8 cellular contexts compared by ENCODE assay signal in genomic region chr2:95165030-95165370, GRCh38. TPM values are rescaled to one million over a fixed set of nuclear protein-coding genes. Genes with fewer than 3 reads are reported as not detected.
DNase-seq lines count a peak whose midpoint lies in the region; ATAC-seq and TF ChIP-seq lines count a peak whose summit lies in the region.

No MANE protein-coding gene starts in this region.

- H3K36me3 ChIP-seq in adipocyte (ENCODE audit: control insufficient read depth, insufficient read depth, low read length, severe bottlenecking) (no peaks in the 10 kb centered on the region), upper lobe of left lung (no peaks in the 10 kb centered on the region)

- no peaks in the 10 kb centered on the region for H3K27me3 ChIP-seq in adipocyte (replicated peaks; ENCODE audit: control insufficient read depth, insufficient read depth, low read length)
- no peaks in the 10 kb centered on the region for H3K27me3 ChIP-seq in upper lobe of left lung

- TF ChIP-seq POLR2A in lower leg skin (IDR thresholded peaks at IDR 0.05) = no peak
- TF ChIP-seq POLR2A in upper lobe of left lung (IDR thresholded peaks at IDR 0.05) = no peak

- H3K9ac ChIP-seq in adipocyte (ENCODE audit: low read length) = peak overlapping the region; percentile 97

- H3K27ac ChIP-seq in upper lobe of left lung = peak overlapping the region; percentile 90 to 96 (median 93)

- 0 to 1% methylated on average over 9 of the region's 9 CpGs for WGBS in lower leg skin, 2 donors
- WGBS in upper lobe of left lung, 2 donors = 1 to 2% methylated on average over 7 to 9 of the region's 9 CpGs

- H3K9me3 ChIP-seq in adipocyte (ENCODE audit: control insufficient read depth, low read length) = no peaks in the 10 kb centered on the region
- H3K9me3 ChIP-seq in upper lobe of left lung = no peaks in the 10 kb centered on the region

- no peak for DNase-seq in adipocyte (ENCODE audit: low read depth)
- DNase-seq in lower leg skin (ENCODE audit: low spot score in 2 of 2) = no peak
- no peak for DNase-seq in upper lobe of left lung
- no peak for DNase-seq in LoVo (ENCODE audit: low spot score)
- no peak for DNase-seq in stimulated activated CD4-positive, alpha-beta T cell treated with anti-CD3 and anti-CD28 coated beads, Interleukin-12 subunit alpha, Interleukin-12 subunit beta, amount 100 ng/mL, for 4 hours
- DNase-seq in ecto neural progenitor cell (ENCODE audit: low spot score) = no peak

- H3K4me1 ChIP-seq in adipocyte (ENCODE audit: control insufficient read depth, insufficient read depth, low read length) = peaks cover 16% of the 10 kb centered on the region
- H3K4me1 ChIP-seq in upper lobe of left lung = peaks cover 12 to 27% (median 17%) of the 10 kb centered on the region in 4 donors

- H3K4me3 ChIP-seq in adipocyte (ENCODE audit: low read length) = peak overlapping the region; percentile 97
- H3K4me3 ChIP-seq in lower leg skin (ENCODE audit: low read depth, poor library complexity, severe bottlenecking) = peak overlapping the region; percentile 45
- H3K4me3 ChIP-seq in upper lobe of left lung = peak overlapping the region; percentile 49 to 94 (median 83)

- no peak for TF ChIP-seq CTCF in lower leg skin (IDR thresholded peaks at IDR 0.05)
- no peak for TF ChIP-seq CTCF in upper lobe of left lung (IDR thresholded peaks at IDR 0.05)

- intact Hi-C loops in lower leg skin (cut with DNase I; ENCODE audit: low total_unique reads) = no loop called here

- peak; percentile 12 for ATAC-seq in GM19043 (IDR thresholded peaks at IDR 0.05; ENCODE audit: low read depth, unreplicated experiment)
- ATAC-seq in HG03095 (IDR thresholded peaks at IDR 0.05; ENCODE audit: unreplicated experiment) = peak; percentile 7
- ATAC-seq in upper lobe of left lung (ENCODE audit: low FRiP score in 2 of 2) = no peak

- TF ChIP-seq EP300 in upper lobe of left lung (IDR thresholded peaks at IDR 0.05) = no peak

RNA-seq across cellular contexts. Expression of gene ZNF2, which starts 0.6 kb away (rescaled TPM):
- 1 to 10 TPM; 1.9 to 6.3 (median 3.1) TPM for total RNA-seq in lower leg skin
- 10 to 100 TPM in 1 of 6 donors, 1 to 10 TPM in 4, not detected in 1; 4.1 to 12.6 (median 4.5) TPM for total RNA-seq in upper lobe of left lung

RNA-seq across cellular contexts. Expression of gene ZNF514, which starts 5.4 kb away (rescaled TPM):
- total RNA-seq in lower leg skin (10 to 100 TPM in 3 of 4 donors, 1 to 10 TPM in 1; 6.2 to 20.5 (median 14.2) TPM), upper lobe of left lung (10 to 100 TPM; 12.5 to 49.2 (median 15.9) TPM)

RNA-seq across cellular contexts. Expression of gene ZNF892, which starts 42.3 kb away (rescaled TPM):
- total RNA-seq in lower leg skin (1 to 10 TPM; 1.2 to 3.7 (median 3.0) TPM), upper lobe of left lung (10 to 100 TPM in 2 of 6 donors, 1 to 10 TPM in 4; 2.4 to 13.6 (median 4.4) TPM)

RNA-seq across cellular contexts. Expression of gene MRPS5, which starts 43.4 kb away (rescaled TPM):
- total RNA-seq in lower leg skin (10 to 100 TPM; 24.0 to 33.6 (median 29.4) TPM), upper lobe of left lung (10 to 100 TPM; 37.5 to 77.5 (median 47.9) TPM)

Comparison
In these comparisons a context has a peak if more than half of its experiments do, and no peak if none do; other contexts are left out.
1. ATAC-seq: peak in GM19043 (single experiment) and HG03095 (single experiment); none in upper lobe of left lung (0 of 2).
2. H3K4me3 ChIP-seq: peak in every context shown above with its lines; median percentile 97 in adipocyte; 83 in upper lobe of left lung; 45 in lower leg skin.